ENCODE assay signal across 1 cellular context in genomic region chr16:22321340-22322001, GRCh38.
A peak's percentile ranks its signal among the peaks of the same experiment; 100 is the strongest.
TF ChIP-seq lines count a peak whose summit lies in the region.

No MANE protein-coding gene starts in this region.

TF ChIP-seq in HepG2, 621 proteins besides CTCF, POLR2A, EP300 and RAD21 (continued from another document and continues in another):
- TF ChIP-seq SNAPC4 (CRISPR knock-in tag; IDR thresholded peaks at IDR 0.05): no peak
- TF ChIP-seq ZNF557 (CRISPR knock-in tag; IDR thresholded peaks at IDR 0.05): 0 out of 2 replicates have a peak, but pooled peaks have one; percentile 58
- TF ChIP-seq SRSF1 (optimal IDR thresholded peaks at IDR 0.05; ENCODE audit: low read depth, low read length): peak; percentile 61
- TF ChIP-seq, protein P1, sequence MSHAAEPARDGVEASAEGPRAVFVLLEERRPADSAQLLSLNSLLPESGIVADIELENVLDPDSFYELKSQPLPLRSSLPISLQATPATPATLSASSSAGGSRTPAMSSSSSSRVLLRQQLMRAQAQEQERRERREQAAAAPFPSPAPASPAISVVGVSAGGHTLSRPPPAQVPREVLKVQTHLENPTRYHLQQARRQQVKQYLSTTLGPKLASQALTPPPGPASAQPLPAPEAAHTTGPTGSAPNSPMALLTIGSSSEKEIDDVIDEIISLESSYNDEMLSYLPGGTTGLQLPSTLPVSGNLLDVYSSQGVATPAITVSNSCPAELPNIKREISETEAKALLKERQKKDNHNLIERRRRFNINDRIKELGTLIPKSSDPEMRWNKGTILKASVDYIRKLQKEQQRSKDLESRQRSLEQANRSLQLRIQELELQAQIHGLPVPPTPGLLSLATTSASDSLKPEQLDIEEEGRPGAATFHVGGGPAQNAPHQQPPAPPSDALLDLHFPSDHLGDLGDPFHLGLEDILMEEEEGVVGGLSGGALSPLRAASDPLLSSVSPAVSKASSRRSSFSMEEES (CRISPR knock-in tag; IDR thresholded peaks at IDR 0.05): 0 out of 2 replicates have a peak, but pooled peaks have one; percentile 14
- TF ChIP-seq FOXA1 (IDR thresholded peaks at IDR 0.05): no peak
- TF ChIP-seq FOXA1 (CRISPR knock-in tag; IDR thresholded peaks at IDR 0.05): 0 out of 2 replicates have a peak, but pooled peaks have one; percentile 35
- no peak for TF ChIP-seq NR1H2 (CRISPR knock-in tag; IDR thresholded peaks at IDR 0.05; ENCODE audit: borderline replicate concordance, low read depth)
- TF ChIP-seq NPAS2 (CRISPR knock-in tag; IDR thresholded peaks at IDR 0.05; ENCODE audit: borderline replicate concordance): 0 out of 2 replicates have a peak, but pooled peaks have one; percentile 35
- no peak for TF ChIP-seq SKIL (CRISPR knock-in tag; IDR thresholded peaks at IDR 0.05; ENCODE audit: borderline replicate concordance)
- no peak for TF ChIP-seq ZSCAN22 (CRISPR knock-in tag; IDR thresholded peaks at IDR 0.05)
- TF ChIP-seq, protein P2, sequence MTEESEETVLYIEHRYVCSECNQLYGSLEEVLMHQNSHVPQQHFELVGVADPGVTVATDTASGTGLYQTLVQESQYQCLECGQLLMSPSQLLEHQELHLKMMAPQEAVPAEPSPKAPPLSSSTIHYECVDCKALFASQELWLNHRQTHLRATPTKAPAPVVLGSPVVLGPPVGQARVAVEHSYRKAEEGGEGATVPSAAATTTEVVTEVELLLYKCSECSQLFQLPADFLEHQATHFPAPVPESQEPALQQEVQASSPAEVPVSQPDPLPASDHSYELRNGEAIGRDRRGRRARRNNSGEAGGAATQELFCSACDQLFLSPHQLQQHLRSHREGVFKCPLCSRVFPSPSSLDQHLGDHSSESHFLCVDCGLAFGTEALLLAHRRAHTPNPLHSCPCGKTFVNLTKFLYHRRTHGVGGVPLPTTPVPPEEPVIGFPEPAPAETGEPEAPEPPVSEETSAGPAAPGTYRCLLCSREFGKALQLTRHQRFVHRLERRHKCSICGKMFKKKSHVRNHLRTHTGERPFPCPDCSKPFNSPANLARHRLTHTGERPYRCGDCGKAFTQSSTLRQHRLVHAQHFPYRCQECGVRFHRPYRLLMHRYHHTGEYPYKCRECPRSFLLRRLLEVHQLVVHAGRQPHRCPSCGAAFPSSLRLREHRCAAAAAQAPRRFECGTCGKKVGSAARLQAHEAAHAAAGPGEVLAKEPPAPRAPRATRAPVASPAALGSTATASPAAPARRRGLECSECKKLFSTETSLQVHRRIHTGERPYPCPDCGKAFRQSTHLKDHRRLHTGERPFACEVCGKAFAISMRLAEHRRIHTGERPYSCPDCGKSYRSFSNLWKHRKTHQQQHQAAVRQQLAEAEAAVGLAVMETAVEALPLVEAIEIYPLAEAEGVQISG (CRISPR knock-in tag; IDR thresholded peaks at IDR 0.05): 0 out of 2 replicates have a peak, but pooled peaks have one; percentile 34
- no peak for TF ChIP-seq FOXO1 (CRISPR knock-in tag; IDR thresholded peaks at IDR 0.05)
- no peak for TF ChIP-seq ZFAT (CRISPR knock-in tag; conservative IDR thresholded peaks at IDR 0.05)
- peak; percentile 49; the same call in 1 of the 2 replicates for TF ChIP-seq IRF9 (CRISPR knock-in tag; IDR thresholded peaks at IDR 0.05; ENCODE audit: borderline replicate concordance)
- TF ChIP-seq ZNF558 (CRISPR knock-in tag; IDR thresholded peaks at IDR 0.05; ENCODE audit: borderline replicate concordance): no peak
- 0 out of 2 replicates have a peak, but pooled peaks have one; percentile 43 for TF ChIP-seq TARDBP (CRISPR knock-in tag; IDR thresholded peaks at IDR 0.05)
- TF ChIP-seq, protein P3, sequence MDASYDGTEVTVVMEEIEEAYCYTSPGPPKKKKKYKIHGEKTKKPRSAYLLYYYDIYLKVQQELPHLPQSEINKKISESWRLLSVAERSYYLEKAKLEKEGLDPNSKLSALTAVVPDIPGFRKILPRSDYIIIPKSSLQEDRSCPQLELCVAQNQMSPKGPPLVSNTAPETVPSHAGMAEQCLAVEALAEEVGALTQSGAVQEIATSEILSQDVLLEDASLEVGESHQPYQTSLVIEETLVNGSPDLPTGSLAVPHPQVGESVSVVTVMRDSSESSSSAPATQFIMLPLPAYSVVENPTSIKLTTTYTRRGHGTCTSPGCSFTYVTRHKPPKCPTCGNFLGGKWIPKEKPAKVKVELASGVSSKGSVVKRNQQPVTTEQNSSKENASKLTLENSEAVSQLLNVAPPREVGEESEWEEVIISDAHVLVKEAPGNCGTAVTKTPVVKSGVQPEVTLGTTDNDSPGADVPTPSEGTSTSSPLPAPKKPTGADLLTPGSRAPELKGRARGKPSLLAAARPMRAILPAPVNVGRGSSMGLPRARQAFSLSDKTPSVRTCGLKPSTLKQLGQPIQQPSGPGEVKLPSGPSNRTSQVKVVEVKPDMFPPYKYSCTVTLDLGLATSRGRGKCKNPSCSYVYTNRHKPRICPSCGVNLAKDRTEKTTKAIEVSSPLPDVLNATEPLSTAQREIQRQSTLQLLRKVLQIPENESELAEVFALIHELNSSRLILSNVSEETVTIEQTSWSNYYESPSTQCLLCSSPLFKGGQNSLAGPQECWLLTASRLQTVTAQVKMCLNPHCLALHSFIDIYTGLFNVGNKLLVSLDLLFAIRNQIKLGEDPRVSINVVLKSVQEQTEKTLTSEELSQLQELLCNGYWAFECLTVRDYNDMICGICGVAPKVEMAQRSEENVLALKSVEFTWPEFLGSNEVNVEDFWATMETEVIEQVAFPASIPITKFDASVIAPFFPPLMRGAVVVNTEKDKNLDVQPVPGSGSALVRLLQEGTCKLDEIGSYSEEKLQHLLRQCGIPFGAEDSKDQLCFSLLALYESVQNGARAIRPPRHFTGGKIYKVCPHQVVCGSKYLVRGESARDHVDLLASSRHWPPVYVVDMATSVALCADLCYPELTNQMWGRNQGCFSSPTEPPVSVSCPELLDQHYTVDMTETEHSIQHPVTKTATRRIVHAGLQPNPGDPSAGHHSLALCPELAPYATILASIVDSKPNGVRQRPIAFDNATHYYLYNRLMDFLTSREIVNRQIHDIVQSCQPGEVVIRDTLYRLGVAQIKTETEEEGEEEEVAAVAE (CRISPR knock-in tag; IDR thresholded peaks at IDR 0.05; ENCODE audit: borderline replicate concordance): no peak
- TF ChIP-seq ZNF589 (CRISPR knock-in tag; conservative IDR thresholded peaks at IDR 0.05): 0 out of 2 replicates have a peak, but pooled peaks have one; percentile 13
- TF ChIP-seq MEIS2 (CRISPR knock-in tag; IDR thresholded peaks at IDR 0.05): 0 out of 2 replicates have a peak, but pooled peaks have one; percentile 18
- peak; percentile 40; the same call in 1 of the 2 replicates for TF ChIP-seq SAP130 (CRISPR knock-in tag; IDR thresholded peaks at IDR 0.05; ENCODE audit: low read depth)
- 0 out of 2 replicates have a peak, but pooled peaks have one; percentile 66 for TF ChIP-seq HOXA9 (CRISPR knock-in tag; IDR thresholded peaks at IDR 0.05; ENCODE audit: borderline replicate concordance)
- TF ChIP-seq ZNF224 (CRISPR knock-in tag; IDR thresholded peaks at IDR 0.05): peak; percentile 75; the same call in 1 of the 2 replicates
- peak; percentile 33; the same call in 1 of the 2 replicates for TF ChIP-seq ETV5 (CRISPR knock-in tag; IDR thresholded peaks at IDR 0.05; ENCODE audit: borderline replicate concordance)
- no peak for TF ChIP-seq ATF4 (CRISPR knock-in tag; IDR thresholded peaks at IDR 0.05)
- peak; percentile 75 for TF ChIP-seq SMC3 (IDR thresholded peaks at IDR 0.05; ENCODE audit: low read length)
- TF ChIP-seq SMAD9 (CRISPR knock-in tag; IDR thresholded peaks at IDR 0.05): no peak
- no peak for TF ChIP-seq PHF21A (CRISPR knock-in tag; IDR thresholded peaks at IDR 0.05)
- TF ChIP-seq KDM3A (CRISPR knock-in tag; IDR thresholded peaks at IDR 0.05; ENCODE audit: low read depth): peak; percentile 48; the same call in 1 of the 2 replicates
- TF ChIP-seq, protein P4, sequence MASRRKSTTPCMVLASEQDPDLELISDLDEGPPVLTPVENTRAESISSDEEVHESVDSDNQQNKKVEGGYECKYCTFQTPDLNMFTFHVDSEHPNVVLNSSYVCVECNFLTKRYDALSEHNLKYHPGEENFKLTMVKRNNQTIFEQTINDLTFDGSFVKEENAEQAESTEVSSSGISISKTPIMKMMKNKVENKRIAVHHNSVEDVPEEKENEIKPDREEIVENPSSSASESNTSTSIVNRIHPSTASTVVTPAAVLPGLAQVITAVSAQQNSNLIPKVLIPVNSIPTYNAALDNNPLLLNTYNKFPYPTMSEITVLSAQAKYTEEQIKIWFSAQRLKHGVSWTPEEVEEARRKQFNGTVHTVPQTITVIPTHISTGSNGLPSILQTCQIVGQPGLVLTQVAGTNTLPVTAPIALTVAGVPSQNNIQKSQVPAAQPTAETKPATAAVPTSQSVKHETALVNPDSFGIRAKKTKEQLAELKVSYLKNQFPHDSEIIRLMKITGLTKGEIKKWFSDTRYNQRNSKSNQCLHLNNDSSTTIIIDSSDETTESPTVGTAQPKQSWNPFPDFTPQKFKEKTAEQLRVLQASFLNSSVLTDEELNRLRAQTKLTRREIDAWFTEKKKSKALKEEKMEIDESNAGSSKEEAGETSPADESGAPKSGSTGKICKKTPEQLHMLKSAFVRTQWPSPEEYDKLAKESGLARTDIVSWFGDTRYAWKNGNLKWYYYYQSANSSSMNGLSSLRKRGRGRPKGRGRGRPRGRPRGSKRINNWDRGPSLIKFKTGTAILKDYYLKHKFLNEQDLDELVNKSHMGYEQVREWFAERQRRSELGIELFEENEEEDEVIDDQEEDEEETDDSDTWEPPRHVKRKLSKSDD (CRISPR knock-in tag; IDR thresholded peaks at IDR 0.05; ENCODE audit: low read depth): peak; percentile 38; the same call in 1 of the 2 replicates
- peak; percentile 74; the same call in 1 of the 2 replicates for TF ChIP-seq TGIF2 (CRISPR knock-in tag; IDR thresholded peaks at IDR 0.05)
- TF ChIP-seq RXRB (CRISPR knock-in tag; IDR thresholded peaks at IDR 0.05; ENCODE audit: borderline replicate concordance): peak; percentile 12; the same call in 1 of the 2 replicates
- no peak for TF ChIP-seq JUN (CRISPR knock-in tag; IDR thresholded peaks at IDR 0.05)
- no peak for TF ChIP-seq GABPB1 (CRISPR knock-in tag; IDR thresholded peaks at IDR 0.05)
- TF ChIP-seq TCF7L2 (IDR thresholded peaks at IDR 0.05; ENCODE audit: low read depth, low read length): no peak
- TF ChIP-seq ZNF550 (CRISPR knock-in tag; IDR thresholded peaks at IDR 0.05; ENCODE audit: borderline replicate concordance): 0 out of 2 replicates have a peak, but pooled peaks have one; percentile 54
- TF ChIP-seq ZNF468 (CRISPR knock-in tag; IDR thresholded peaks at IDR 0.05): no peak
- TF ChIP-seq AGO2 (optimal IDR thresholded peaks at IDR 0.05; ENCODE audit: low read depth, low read length): peak; percentile 54
- TF ChIP-seq HOXA5 (CRISPR knock-in tag; IDR thresholded peaks at IDR 0.05): 0 out of 2 replicates have a peak, but pooled peaks have one; percentile 56
- 0 out of 2 replicates have a peak, but pooled peaks have one; percentile 57 for TF ChIP-seq ZNF124 (CRISPR knock-in tag; IDR thresholded peaks at IDR 0.05)
- TF ChIP-seq ZNF44 (CRISPR knock-in tag; IDR thresholded peaks at IDR 0.05): no peak
